ENCODE assay signal across 25 cellular contexts in the genomic region with DNA sequence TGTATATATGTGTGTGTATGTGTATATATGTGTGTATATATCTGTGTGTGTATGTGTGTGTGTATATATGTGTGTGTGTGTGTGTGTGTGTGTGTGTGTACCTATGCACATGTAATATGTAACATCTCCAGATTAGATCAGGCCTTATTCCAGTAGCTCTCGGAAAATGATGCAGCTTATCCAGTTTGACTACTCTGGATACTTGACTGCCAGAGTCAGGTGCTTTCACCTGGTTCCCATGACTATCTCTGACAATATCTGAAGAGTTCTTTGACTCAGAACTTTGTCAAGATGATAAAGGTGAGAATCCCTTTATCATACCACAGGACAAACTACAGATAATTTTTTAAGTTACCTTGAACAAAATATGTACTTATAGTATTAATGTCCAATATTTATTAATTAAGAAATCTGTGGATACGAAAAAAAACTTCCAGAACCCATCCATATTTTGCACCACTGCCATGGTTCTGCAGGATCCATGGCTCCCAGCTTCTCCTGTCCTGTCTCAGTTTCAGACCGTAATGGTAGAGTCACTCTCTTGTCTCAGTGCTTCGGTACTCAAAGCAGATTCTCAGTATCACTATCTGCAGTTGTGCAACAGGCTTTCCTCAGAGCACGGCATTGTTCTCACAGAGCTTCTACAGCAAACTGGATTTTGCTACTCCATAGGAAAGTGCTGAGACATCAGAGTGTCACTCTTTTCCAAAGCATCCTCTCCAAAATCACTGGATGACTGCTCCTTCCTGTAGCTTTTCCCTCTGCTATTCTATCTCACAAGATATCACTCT.
A peak's percentile ranks its signal among the peaks of the same experiment; 100 is the strongest.
DNase-seq lines count a peak whose midpoint lies in the region; ATAC-seq, FAIRE-seq and TF ChIP-seq lines count a peak whose summit lies in the region.
"Had no signal": no experiment of that assay in that cellular context is flagged by ENCODE, and none has a peak within 500 bp of the region (broad histone marks: within the 10 kb centered on the region; RNA-seq: fewer than 3 reads in every experiment).

No MANE protein-coding gene starts in this region.

- no peak overlapping the region for H3K56ac ChIP-seq in H1 (replicated peaks; ENCODE audit: insufficient read length, low read depth, low read length)

- no peaks in the 10 kb centered on the region for H3K4me1 ChIP-seq in H1 (replicated peaks in 1 of 4; ENCODE audit: control insufficient read depth in 3 of 4, insufficient read depth in 4 of 4, low read length in 3 of 4)
- H3K4me1 ChIP-seq in HepG2 (ENCODE audit: insufficient read depth, low read length), result no peaks in the 10 kb centered on the region
- H3K4me1 ChIP-seq in adrenal gland (replicated peaks in 1 of 2), result no peaks in the 10 kb centered on the region

- no peak overlapping the region for H2AK5ac ChIP-seq in H1 (ENCODE audit: low read depth, low read length)

- no peak for TF ChIP-seq EP300 in H1 (IDR thresholded peaks at IDR 0.05; ENCODE audit: borderline replicate concordance in 1 of 2, low read depth in 2 of 2, low read length in 2 of 2)
- no peak for TF ChIP-seq EP300 in HepG2 (IDR thresholded peaks at IDR 0.05; ENCODE audit: low read depth in 2 of 2, low read length in 2 of 2)
- no peak for TF ChIP-seq EP300 in HepG2 (CRISPR knock-in tag; IDR thresholded peaks at IDR 0.05; ENCODE audit: borderline replicate concordance)

- no peak overlapping the region for H2BK12ac ChIP-seq in H1 (ENCODE audit: low read depth, low read length)

- H3K4me3 ChIP-seq in H1 (ENCODE audit: extremely low read depth in 1 of 4, insufficient read depth in 2 of 4, low read depth in 3 of 4, low read length in 4 of 4), result no peak overlapping the region
- H3K4me3 ChIP-seq in HepG2 (replicated peaks in 1 of 3; ENCODE audit: insufficient read depth in 1 of 3, low read depth in 2 of 3, low read length in 3 of 3), result no peak overlapping the region
- H3K4me3 ChIP-seq in adrenal gland, result no peak overlapping the region
- H3K4me3 ChIP-seq: GM12878, GM23338, SK-N-MC had no signal

- CTCF ChIA-PET in H1 (lab: Charles Lee; ENCODE audit: partially characterized antibody) (interaction anchor here (0.6 to 1.8 kb wide), 6 partner anchors 16 to 355 kb away, joined by 3 to 5 read pairs (median 4); no protein-coding TSS in a partner anchor), HepG2 (lab: Yijun Ruan, JAX; ENCODE audit: low intra/inter-chr PET ratio, low total read pairs) (no interaction called here)

- no peak overlapping the region for H2BK20ac ChIP-seq in H1 (ENCODE audit: low read length)

- H3K18ac ChIP-seq in H1 (ENCODE audit: extremely low read depth, low read length), result no peak overlapping the region

- no peak overlapping the region for H2BK15ac ChIP-seq in H1 (ENCODE audit: low read length)

- H3K79me1 ChIP-seq in H1 (ENCODE audit: low read depth, low read length), result no peaks in the 10 kb centered on the region

- H3K23ac ChIP-seq in H1 (ENCODE audit: insufficient read length), result no peak overlapping the region

- H3K27me3 ChIP-seq in H1 (replicated peaks in 1 of 4; ENCODE audit: control insufficient read depth in 3 of 4, extremely low read depth in 1 of 4, insufficient read depth in 3 of 4, low read length in 3 of 4) (no peaks in the 10 kb centered on the region), HepG2 (ENCODE audit: control insufficient read depth in 1 of 2, insufficient read depth in 2 of 2, low read length in 2 of 2) (no peaks in the 10 kb centered on the region; a peak in 1 of 5 replicates), adrenal gland (no peaks in the 10 kb centered on the region)

- peak overlapping the region; percentile 27; the same call in 1 of the 2 replicates for H3K27ac ChIP-seq in H1 (ENCODE audit: low read depth, low read length)
- H3K27ac ChIP-seq in HepG2 (ENCODE audit: extremely low read length, insufficient read depth, low read length), result no peak overlapping the region
- no peak overlapping the region for H3K27ac ChIP-seq in adrenal gland
- H3K27ac ChIP-seq: C4-2B, HL-60, SK-N-MC had no signal

- no peak overlapping the region for H2AFZ ChIP-seq in H1 (ENCODE audit: low read length)
- H2AFZ ChIP-seq in HepG2 (ENCODE audit: low read length), result no peak overlapping the region
- H2AFZ ChIP-seq: GM23338 had no signal

- no peak overlapping the region for H3K4ac ChIP-seq in H1 (replicated peaks; ENCODE audit: insufficient read length, low read depth, low read length)

- no peak overlapping the region for H4K8ac ChIP-seq in H1 (ENCODE audit: extremely low read depth, insufficient read depth, low read length)

- no peak overlapping the region for H3K9ac ChIP-seq in H1 (replicated peaks in 1 of 4; ENCODE audit: extremely low read depth in 1 of 4, low read depth in 3 of 4, low read length in 3 of 4)
- no peak overlapping the region for H3K9ac ChIP-seq in HepG2 (ENCODE audit: insufficient read depth, low read depth, low read length)

- no peak overlapping the region for H2BK5ac ChIP-seq in H1 (ENCODE audit: low read depth, low read length)

- H3K79me2 ChIP-seq in H1 (ENCODE audit: control insufficient read depth in 1 of 2, insufficient read depth in 2 of 2, low read length in 2 of 2), result no peaks in the 10 kb centered on the region
- no peaks in the 10 kb centered on the region for H3K79me2 ChIP-seq in HepG2 (ENCODE audit: insufficient read depth, low read length)

- POLR2A ChIA-PET in H1 (lab: Charles Lee; ENCODE audit: partially characterized antibody), result no interaction called here
- POLR2A ChIA-PET in HepG2 (lab: Yijun Ruan, JAX), result no interaction called here

- H3K9me3 ChIP-seq in H1 (ENCODE audit: insufficient read depth in 2 of 2, low read depth in 1 of 2, low read length in 1 of 2) (no peaks in the 10 kb centered on the region), HepG2 (ENCODE audit: low read length) (no peaks in the 10 kb centered on the region), adrenal gland (replicated peaks in 1 of 3) (no peaks in the 10 kb centered on the region)

- no peak overlapping the region for H3K4me2 ChIP-seq in H1 (ENCODE audit: insufficient read depth in 1 of 2, low read depth in 2 of 2, low read length in 2 of 2)
- no peak overlapping the region for H3K4me2 ChIP-seq in HepG2 (ENCODE audit: low read depth, low read length)
- H3K4me2 ChIP-seq: GM23338 had no signal

- no TSS peak for BruUV-seq in HepG2 (replicated peaks; lab: Mats Ljungman, UMichigan)

- TF ChIP-seq POLR2A in H1 (IDR thresholded peaks at IDR 0.05; ENCODE audit: control extremely low read depth in 1 of 2, low read depth in 2 of 2, low read length in 2 of 2) (no peak), HepG2 (IDR thresholded peaks at IDR 0.05; ENCODE audit: insufficient read depth in 1 of 2, low read depth in 2 of 2, low read length in 2 of 2) (no peak), adrenal gland (IDR thresholded peaks at IDR 0.05) (no peak)

- H4K20me1 ChIP-seq in H1 (replicated peaks in 1 of 2; ENCODE audit: control insufficient read depth in 1 of 2, insufficient read depth in 2 of 2, low read length in 2 of 2), result no peaks in the 10 kb centered on the region
- no peaks in the 10 kb centered on the region for H4K20me1 ChIP-seq in HepG2 (ENCODE audit: insufficient read depth, low read length)

- H3K36me3 ChIP-seq in H1 (ENCODE audit: control insufficient read depth in 2 of 4, insufficient read depth in 4 of 4, low read length in 3 of 4) (no peaks in the 10 kb centered on the region), HepG2 (replicated peaks in 1 of 2; ENCODE audit: control insufficient read depth in 1 of 2, insufficient read depth in 2 of 2, low read length in 2 of 2) (no peaks in the 10 kb centered on the region), adrenal gland (replicated peaks in 1 of 2) (no peaks in the 10 kb centered on the region)

- H3K23me2 ChIP-seq in H1 (ENCODE audit: low read depth, low read length), result no peaks in the 10 kb centered on the region; the same call in 1 of the 2 replicates

- no peak overlapping the region for H4K5ac ChIP-seq in H1 (ENCODE audit: insufficient read length, low read depth, low read length)

- TF ChIP-seq RAD21 in H1 (IDR thresholded peaks at IDR 0.05 in 1 of 2, conservative IDR thresholded peaks at IDR 0.05 in 1 of 2; ENCODE audit: low read depth in 2 of 2, low read length in 2 of 2) (no peak), HepG2 (CRISPR knock-in tag; IDR thresholded peaks at IDR 0.05) (no peak)

- H2BK120ac ChIP-seq in H1 (replicated peaks; ENCODE audit: low read depth, low read length), result no peak overlapping the region

- no peak overlapping the region for H3K14ac ChIP-seq in H1 (ENCODE audit: insufficient read length)

- 81% methylated on average over 5 of the region's 5 CpGs; no CpG with 5 or more reads in 1 of the 2 experiments for WGBS in H1 (ENCODE audit: extremely low coverage in 1 of 2, insufficient coverage in 1 of 2, insufficient read length in 1 of 2, insufficient replicate concordance in 2 of 2, low coverage in 1 of 2, low lambda C conversion rate in 2 of 2, missing lambda C conversion rate in 1 of 2), 2 experiments
- 9% methylated on average over 4 of the region's 5 CpGs for WGBS in HepG2 (ENCODE audit: low lambda C conversion rate)
- WGBS in adrenal gland, 4 donors, result 81 to 97% (median 91%) methylated on average over 5 of the region's 5 CpGs

- in situ Hi-C loops in HepG2 (cut with HindIII; ENCODE audit: extremely low pct_ligation_motif_present, low pct_unique_long_range_greater_than_20kb), result no loop called here

- H4K91ac ChIP-seq in H1 (replicated peaks; ENCODE audit: insufficient read length, low read length), result no peak overlapping the region

- DNase-seq in SIG-M5 treated with dmso at 0.1 percent for 504 hours (lab: John Stamatoyannopoulos, UW; ENCODE audit: unreplicated experiment) (peak; percentile 33), SIG-M5 (lab: John Stamatoyannopoulos, UW) (no peak), H1 (ENCODE audit: low read depth in 1 of 2, low spot score in 2 of 2) (no peak), HepG2 (ENCODE audit: low spot score) (no peak), adrenal gland (no peak), T1000 (lab: John Stamatoyannopoulos, UW) (no peak)
- DNase-seq: 8988T, AML-193, DMS79 treated with DMSO at 0.1 percent for 48 hours, KG1, NCI-H1694, NCI-H2081 treated with DMSO at 0.1 percent for 48 hours, NCI-H446 treated with DMSO at 0.1 percent for 48 hours, NCI-H526 treated with DMSO at 0.1 percent for 48 hours, Right ventricle myocardium superior, SW 1271 had no signal

- intact Hi-C loops in HepG2 (cut with micrococcal nuclease; ENCODE audit: unreplicated experiment), result no loop called here
- intact Hi-C loops in adrenal gland (cut with DNase I), result no loop called here

- no peak for TF ChIP-seq CTCF in H1 (IDR thresholded peaks at IDR 0.05; ENCODE audit: control extremely low read depth in 1 of 3, insufficient read depth in 1 of 3, low read depth in 1 of 3, low read length in 3 of 3)
- TF ChIP-seq CTCF in HepG2 (CRISPR knock-in tag; IDR thresholded peaks at IDR 0.05), result no peak
- no peak for TF ChIP-seq CTCF in adrenal gland (IDR thresholded peaks at IDR 0.05)

- ATAC-seq in HepG2, result no peak
- ATAC-seq in GM21526 (IDR thresholded peaks at IDR 0.05; ENCODE audit: low FRiP score, unreplicated experiment), result no peak
- ATAC-seq in GM21528 (IDR thresholded peaks at IDR 0.05; ENCODE audit: low FRiP score, unreplicated experiment), result no peak
- ATAC-seq: GM12878, GM23338, HCT116 had no signal

- FAIRE-seq in H1 (lab: Jason Lieb, UNC) (no peak), HepG2 (lab: Jason Lieb, UNC) (no peak)
- FAIRE-seq: D721Med, GM12878 had no signal

TF ChIP-seq in H1, 55 proteins besides CTCF, POLR2A, EP300 and RAD21 (continues in another document):
- TF ChIP-seq SP4 (IDR thresholded peaks at IDR 0.05; ENCODE audit: low read length), result no peak

TF ChIP-seq in HepG2, 621 proteins besides CTCF, POLR2A, EP300 and RAD21 (continues in another document):
- no peak for TF ChIP-seq IRF2 (CRISPR knock-in tag; IDR thresholded peaks at IDR 0.05)
